In the genomic region with DNA sequence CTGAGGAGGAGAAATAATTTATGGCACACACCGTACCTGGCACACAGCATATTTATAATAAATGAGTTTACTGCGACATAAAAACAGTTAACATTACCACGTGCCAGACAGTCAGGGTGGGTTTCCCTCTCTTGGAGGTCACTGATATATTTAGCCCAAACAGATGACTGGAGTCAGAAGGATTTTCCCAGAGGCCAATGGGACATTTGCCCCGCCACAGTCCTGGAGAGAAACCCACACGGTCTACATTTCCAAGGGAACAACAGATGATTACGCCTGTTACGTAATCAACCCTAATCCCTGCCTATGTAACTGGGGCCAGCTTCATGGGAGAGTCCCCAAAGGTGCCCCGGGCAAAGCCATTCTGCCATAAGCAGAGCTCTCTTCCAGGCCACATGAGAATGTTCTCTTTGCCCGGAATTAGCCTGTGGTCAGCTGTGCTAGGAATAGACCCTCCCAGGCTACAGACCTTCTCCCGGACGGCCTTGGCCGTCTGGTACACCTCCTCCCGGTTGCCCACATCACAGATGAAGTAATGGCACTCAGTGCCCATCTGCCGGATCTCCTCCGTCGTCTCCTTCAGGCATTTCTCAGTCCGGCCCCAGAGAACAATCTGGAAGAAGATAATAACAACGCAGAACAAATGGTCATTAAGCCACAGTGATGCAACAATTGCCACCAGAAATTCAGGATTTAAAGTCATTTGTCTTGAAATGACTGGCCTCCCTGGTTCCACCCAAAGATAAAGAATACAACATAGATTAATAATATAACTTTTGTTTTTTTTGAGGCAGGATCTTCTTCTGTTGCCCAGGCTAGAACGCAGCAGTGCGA, we compare ENCODE assay signal across 14 cellular contexts. TPM values are rescaled to one million over a fixed set of nuclear protein-coding genes. Genes with fewer than 3 reads are reported as not detected.
DNase-seq lines count a peak whose midpoint lies in the region; TF ChIP-seq lines count a peak whose summit lies in the region.
"Had no signal": no experiment of that assay in that cellular context is flagged by ENCODE, and none has a peak within 500 bp of the region (broad histone marks: within the 10 kb centered on the region; RNA-seq: fewer than 3 reads in every experiment).

No MANE protein-coding gene starts in this region.

- H3K79me2 ChIP-seq in smooth muscle cell (ENCODE audit: low read depth) (no peaks in the 10 kb centered on the region), mesendoderm (ENCODE audit: control insufficient read depth, insufficient read depth, low read length) (no peaks in the 10 kb centered on the region)

- no peak overlapping the region for H2BK120ac ChIP-seq in mesendoderm (ENCODE audit: low read depth, low read length)

- no peak overlapping the region for H2BK5ac ChIP-seq in mesendoderm (ENCODE audit: low read length)

- no peaks in the 10 kb centered on the region for H3K9me3 Mint-ChIP-seq in CD4-positive, alpha-beta memory T cell
- H3K9me3 Mint-ChIP-seq: CD8-positive, alpha-beta T cell had no signal

- H3K4me2 ChIP-seq in smooth muscle cell (no peak overlapping the region), mesendoderm (ENCODE audit: low read length) (no peak overlapping the region)

- no peaks in the 10 kb centered on the region for H3K79me1 ChIP-seq in mesendoderm (ENCODE audit: low read length)

- 47% methylated on average over 20 of the region's 20 CpGs for WGBS in smooth muscle cell (ENCODE audit: low lambda C conversion rate)
- WGBS in mesendoderm (ENCODE audit: extremely low coverage, insufficient coverage, low lambda C conversion rate), result no CpG with 5 or more reads among the region's 20 CpGs

- no peak overlapping the region for H4K8ac ChIP-seq in mesendoderm (ENCODE audit: low read depth, low read length)

- H4K5ac ChIP-seq in mesendoderm (ENCODE audit: low read length), result no peak overlapping the region

- H3K9ac ChIP-seq in smooth muscle cell (ENCODE audit: low read depth), result no peak overlapping the region
- no peak overlapping the region for H3K9ac ChIP-seq in mesendoderm (ENCODE audit: low read length)

- H2AK5ac ChIP-seq in mesendoderm (ENCODE audit: low read length), result no peak overlapping the region

- no peak overlapping the region for H3K18ac ChIP-seq in mesendoderm (ENCODE audit: low read length)

- H3K4me1 ChIP-seq in smooth muscle cell (ENCODE audit: low read depth) (no peaks in the 10 kb centered on the region), mesendoderm (ENCODE audit: control insufficient read depth, low read depth, low read length) (no peaks in the 10 kb centered on the region)
- H3K4me1 ChIP-seq in CD4-positive, alpha-beta memory T cell (ENCODE audit: insufficient read depth, low read length), result no peaks in the 10 kb centered on the region
- H3K4me1 ChIP-seq in effector memory CD4-positive, alpha-beta T cell (ENCODE audit: control insufficient read depth, insufficient read depth, low read length, poor library complexity, severe bottlenecking), result no peaks in the 10 kb centered on the region

- H3K4me1 Mint-ChIP-seq in CD4-positive, alpha-beta memory T cell, result peaks cover 0 to 5% (median 1%) of the 10 kb centered on the region in 4 donors
- H3K4me1 Mint-ChIP-seq: activated CD8-positive, alpha-beta memory T cell treated with anti-CD3 and anti-CD28 coated beads, Interleukin-2, amount 10 ng/mL, durations not matched to agents 7 days and 5 days had no signal

- H3K36me3 ChIP-seq in brain microvascular endothelial cell (replicated peaks) (peaks cover 89% of the 10 kb centered on the region), smooth muscle cell (ENCODE audit: low read depth) (no peaks in the 10 kb centered on the region), mesendoderm (ENCODE audit: control insufficient read depth, insufficient read depth, low read length) (no peaks in the 10 kb centered on the region)
- H3K36me3 ChIP-seq in CD4-positive, alpha-beta memory T cell (ENCODE audit: insufficient read depth, low read length), result peaks cover 5% of the 10 kb centered on the region
- peaks cover 28% of the 10 kb centered on the region for H3K36me3 ChIP-seq in effector memory CD4-positive, alpha-beta T cell (ENCODE audit: control insufficient read depth, insufficient read depth, low read length)

- no peak overlapping the region for H3K4ac ChIP-seq in mesendoderm (ENCODE audit: low read depth, low read length)

- H3K23ac ChIP-seq in mesendoderm (ENCODE audit: low read length), result no peak overlapping the region

- peaks cover 17 to 45% of the 10 kb centered on the region in 2 donors for H3K36me3 Mint-ChIP-seq in CD4-positive, alpha-beta memory T cell

- no peaks in the 10 kb centered on the region for H3K27me3 Mint-ChIP-seq in CD4-positive, alpha-beta memory T cell
- H3K27me3 Mint-ChIP-seq: activated CD8-positive, alpha-beta memory T cell treated with anti-CD3 and anti-CD28 coated beads, Interleukin-2, amount 10 ng/mL, durations not matched to agents 7 days and 5 days; activated naive CD8-positive, alpha-beta T cell treated with anti-CD3 and anti-CD28 coated beads, Interleukin-2, amount 10 ng/mL, durations not matched to agents 7 days and 5 days had no signal

- POLR2A ChIA-PET in CD4-positive, alpha-beta memory T cell (lab: Charles Lee; ENCODE audit: partially characterized antibody), result no interaction called here

- peak overlapping the region; percentile 38 for H3K27ac ChIP-seq in brain microvascular endothelial cell
- H3K27ac ChIP-seq in layer of hippocampus (ENCODE audit: low read depth, low read length), result peak overlapping the region; percentile 62
- H3K27ac ChIP-seq in smooth muscle cell (ENCODE audit: low read depth), result peak overlapping the region; percentile 54
- H3K27ac ChIP-seq in CD4-positive, alpha-beta memory T cell (ENCODE audit: low read depth, low read length), result no peak overlapping the region
- no peak overlapping the region for H3K27ac ChIP-seq in effector memory CD4-positive, alpha-beta T cell (ENCODE audit: insufficient read depth, low read length, poor library complexity, severe bottlenecking)
- H3K27ac ChIP-seq in mesendoderm (ENCODE audit: low read depth, low read length), result no peak overlapping the region

- no peaks in the 10 kb centered on the region for H4K20me1 ChIP-seq in smooth muscle cell (ENCODE audit: low read depth)

- no peaks in the 10 kb centered on the region for H3K27me3 ChIP-seq in brain microvascular endothelial cell (replicated peaks)
- no peaks in the 10 kb centered on the region for H3K27me3 ChIP-seq in layer of hippocampus (ENCODE audit: control insufficient read depth, insufficient read depth, low read length)
- H3K27me3 ChIP-seq in smooth muscle cell (ENCODE audit: low read depth), result no peaks in the 10 kb centered on the region
- no peaks in the 10 kb centered on the region for H3K27me3 ChIP-seq in CD4-positive, alpha-beta memory T cell (ENCODE audit: insufficient read depth, low read length)
- H3K27me3 ChIP-seq in effector memory CD4-positive, alpha-beta T cell (replicated peaks; ENCODE audit: control insufficient read depth, insufficient read depth, low read length, poor library complexity, severe bottlenecking), result no peaks in the 10 kb centered on the region
- H3K27me3 ChIP-seq in mesendoderm (ENCODE audit: insufficient read depth, low read length, poor library complexity), result no peaks in the 10 kb centered on the region

- H3K4me3 ChIP-seq in brain microvascular endothelial cell (ENCODE audit: low read depth, low read length) (no peak overlapping the region), smooth muscle cell (no peak overlapping the region), mesendoderm (ENCODE audit: low read length) (no peak overlapping the region)
- H3K4me3 ChIP-seq in CD4-positive, alpha-beta memory T cell (ENCODE audit: low read length in 2 of 2), result no peak overlapping the region
- no peak overlapping the region for H3K4me3 ChIP-seq in effector memory CD4-positive, alpha-beta T cell (ENCODE audit: insufficient read depth, low read depth, low read length, poor library complexity, severe bottlenecking)

- H3K56ac ChIP-seq in mesendoderm (ENCODE audit: low read length), result no peak overlapping the region

- DNase-seq in GM04503 (ENCODE audit: low read depth) (peak; percentile 79), brain microvascular endothelial cell (no peak), smooth muscle cell (lab: John Stamatoyannopoulos, UW; ENCODE audit: unreplicated experiment) (no peak), GM20000 (ENCODE audit: low spot score) (no peak), mesendoderm (no peak)
- no peak for DNase-seq in CD4-positive, alpha-beta memory T cell
- no peak for DNase-seq in effector memory CD4-positive, alpha-beta T cell
- DNase-seq: activated CD8-positive, alpha-beta memory T cell treated with anti-CD3 and anti-CD28 coated beads, Interleukin-2, amount 10 ng/mL, durations not matched to agents 7 days and 5 days; activated naive CD8-positive, alpha-beta T cell treated with anti-CD3 and anti-CD28 coated beads, Interleukin-2, amount 10 ng/mL, durations not matched to agents 7 days and 5 days; CD8-positive, alpha-beta T cell; NCI-H187 treated with DMSO at 0.1 percent for 48 hours; stimulated activated CD4-positive, alpha-beta T cell treated with anti-CD3 and anti-CD28 coated beads, Interleukin-12 subunit alpha, Interleukin-12 subunit beta, amount 100 ng/mL, for 4 hours; T-helper 1 cell had no signal

- no peaks in the 10 kb centered on the region for H3K9me3 ChIP-seq in smooth muscle cell (replicated peaks; ENCODE audit: low read depth)
- H3K9me3 ChIP-seq in CD4-positive, alpha-beta memory T cell (ENCODE audit: control insufficient read depth in 1 of 2, low read length in 2 of 2), result no peaks in the 10 kb centered on the region
- no peaks in the 10 kb centered on the region for H3K9me3 ChIP-seq in effector memory CD4-positive, alpha-beta T cell (ENCODE audit: control insufficient read depth, low read length)

- no peak overlapping the region for H2AFZ ChIP-seq in smooth muscle cell (ENCODE audit: low read depth)

- TF ChIP-seq CTCF in brain microvascular endothelial cell (IDR thresholded peaks at IDR 0.05; ENCODE audit: low read depth, low read length, missing control alignments) (no peak), smooth muscle cell (IDR thresholded peaks at IDR 0.05; ENCODE audit: borderline replicate concordance, insufficient read depth, poor library complexity, severe bottlenecking) (no peak), GM20000 (IDR thresholded peaks at IDR 0.05; ENCODE audit: extremely low read depth, missing control alignments) (no peak)

- intact Hi-C loops in CD4-positive, alpha-beta memory T cell (cut with micrococcal nuclease), result no loop called here

- H3K4me3 Mint-ChIP-seq in CD4-positive, alpha-beta memory T cell, result no peak overlapping the region
- H3K4me3 Mint-ChIP-seq: activated CD8-positive, alpha-beta memory T cell treated with anti-CD3 and anti-CD28 coated beads, Interleukin-2, amount 10 ng/mL, durations not matched to agents 7 days and 5 days; activated naive CD8-positive, alpha-beta T cell treated with anti-CD3 and anti-CD28 coated beads, Interleukin-2, amount 10 ng/mL, durations not matched to agents 7 days and 5 days; CD8-positive, alpha-beta T cell had no signal

- H3K27ac Mint-ChIP-seq in CD4-positive, alpha-beta memory T cell, result peak overlapping the region in 1 of 7 donors; percentile 51
- H3K27ac Mint-ChIP-seq: activated CD8-positive, alpha-beta memory T cell treated with anti-CD3 and anti-CD28 coated beads, Interleukin-2, amount 10 ng/mL, durations not matched to agents 7 days and 5 days; activated naive CD8-positive, alpha-beta T cell treated with anti-CD3 and anti-CD28 coated beads, Interleukin-2, amount 10 ng/mL, durations not matched to agents 7 days and 5 days; CD8-positive, alpha-beta T cell had no signal

- in situ Hi-C loops in brain microvascular endothelial cell (cut with HindIII; ENCODE audit: low pct_ligation_motif_present, low sequenced_read_pairs), result no loop called here

- no peak overlapping the region for H2BK15ac ChIP-seq in mesendoderm (replicated peaks; ENCODE audit: low read depth)

- no peaks in the 10 kb centered on the region for H3F3A ChIP-seq in smooth muscle cell (ENCODE audit: low read depth)

- CTCF ChIA-PET in CD4-positive, alpha-beta memory T cell (lab: Charles Lee; ENCODE audit: partially characterized antibody), result no interaction called here

RNA-seq across cellular contexts. Expression of gene DHRS3, which starts 37.7 kb away (rescaled TPM):
- 2.7 and 9.5 TPM in 2 replicates for total RNA-seq in smooth muscle cell
- polyA plus RNA-seq in smooth muscle cell, result 0.89 and 2.8 TPM in 2 replicates
- total RNA-seq in CD4-positive, alpha-beta memory T cell, result 10 to 100 TPM; 87.4 to 91.8 TPM
- 10 to 100 TPM; 30.1 to 40.5 TPM for polyA plus RNA-seq in CD4-positive, alpha-beta memory T cell
- 2.5 TPM for polyA plus RNA-seq in mesendoderm (2013, experiment 1 of 2)
- 2.8 TPM for polyA plus RNA-seq in mesendoderm (2013, experiment 2 of 2)

Comparison
In these comparisons a context has a peak if more than half of its experiments do, and no peak if none do; other contexts are left out.
1. H3K27ac ChIP-seq: peak in brain microvascular endothelial cell (single experiment), layer of hippocampus (single experiment) and smooth muscle cell (single experiment); none in CD4-positive, alpha-beta memory T cell (single experiment), effector memory CD4-positive, alpha-beta T cell (single experiment) and mesendoderm (single experiment).